ENCODE assay signal across 13 cellular contexts in genomic region chr22:47629791-47630655, GRCh38.
"Had no signal": no experiment of that assay in that cellular context is flagged by ENCODE, and none has a peak within 500 bp of the region (broad histone marks: within the 10 kb centered on the region; RNA-seq: fewer than 3 reads in every experiment).

No MANE protein-coding gene starts in this region.

- H3K27me3 ChIP-seq: foreskin keratinocyte, upper lobe of left lung, vagina had no signal

- H3K4me2 ChIP-seq: smooth muscle cell had no signal

- H3K36me3 ChIP-seq: pancreas, tibial artery, upper lobe of left lung, vagina had no signal

- DNase-seq: foreskin keratinocyte; left cardiac atrium; left ventricle myocardium superior; mammary epithelial cell; natural killer cell; nucleus accumbens; pancreas; stimulated activated CD4-positive, alpha-beta T cell treated with anti-CD3 and anti-CD28 coated beads, Interleukin-2, amount 100 ng/mL, for 48 hours; stimulated activated naive CD4-positive, alpha-beta T cell treated with Interleukin-2 at 50 U/mL for 16 hours; upper lobe of left lung had no signal

- H3K4me1 ChIP-seq: foreskin keratinocyte, pancreas, tibial artery, upper lobe of left lung, vagina had no signal

- H3K27ac ChIP-seq: foreskin keratinocyte, pancreas, tibial artery, upper lobe of left lung, vagina had no signal

- H3K9me3 ChIP-seq: pancreas, tibial artery, upper lobe of left lung, vagina had no signal

- H3K4me3 ChIP-seq: pancreas, smooth muscle cell, tibial artery, upper lobe of left lung, vagina had no signal

- ATAC-seq: foreskin keratinocyte, left cardiac atrium, left ventricle myocardium superior, natural killer cell, pancreas had no signal
